ENCODE assay signal across 1 cellular context in the genomic region with DNA sequence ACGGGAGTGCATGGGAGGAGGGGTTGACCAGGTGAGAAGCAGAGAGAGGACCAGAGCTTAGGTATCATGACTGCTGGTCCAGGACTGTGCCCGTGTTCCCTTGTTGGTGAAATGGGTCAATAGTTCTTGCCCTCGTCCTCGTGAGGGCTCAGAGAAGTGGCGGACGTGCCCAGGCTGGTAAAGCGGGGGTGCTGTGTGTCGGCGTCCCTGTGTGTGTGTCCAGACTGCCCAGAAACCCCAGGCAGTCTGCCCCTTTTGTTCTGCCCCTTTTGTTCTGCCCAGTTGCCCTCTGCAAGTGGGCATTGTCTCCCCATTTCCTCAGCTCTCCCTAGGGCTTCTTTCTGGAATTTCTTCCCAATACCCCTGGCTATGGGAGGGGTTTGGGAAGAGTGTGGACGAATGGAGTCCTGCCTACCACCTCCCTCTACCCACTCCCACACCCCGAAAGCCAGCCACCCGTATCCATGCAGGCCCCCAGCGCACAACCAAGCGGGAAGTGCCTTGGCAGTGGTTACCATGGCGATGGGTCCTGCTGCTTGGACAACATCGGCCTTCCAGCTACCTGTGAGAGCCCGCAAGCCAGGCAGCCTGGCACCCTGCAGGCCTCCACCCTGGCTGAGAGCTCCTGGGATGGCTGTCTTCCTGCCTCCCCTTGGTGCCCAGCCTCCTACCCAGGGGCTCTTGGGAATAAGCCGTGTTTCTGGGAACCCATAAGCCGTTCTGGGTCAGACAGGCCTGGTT.
TF ChIP-seq lines count a peak whose summit lies in the region.

No MANE protein-coding gene starts in this region.

TF ChIP-seq in H1, 55 proteins besides CTCF, POLR2A, EP300 and RAD21:
- 0 out of 2 replicates have a peak, but pooled peaks have one; percentile 21 for TF ChIP-seq TAF1 (IDR thresholded peaks at IDR 0.05; ENCODE audit: low read depth, low read length)
- TF ChIP-seq SAP30 (IDR thresholded peaks at IDR 0.05; ENCODE audit: insufficient read depth, insufficient replicate concordance, low read length), result no peak
- TF ChIP-seq BACH1 (IDR thresholded peaks at IDR 0.05; ENCODE audit: low read length), result 0 out of 2 replicates have a peak, but pooled peaks have one; percentile 15
- TF ChIP-seq YY1 (IDR thresholded peaks at IDR 0.05; ENCODE audit: low read depth, low read length), result 0 out of 2 replicates have a peak, but pooled peaks have one; percentile 6
